14 cellular contexts compared by ENCODE assay signal in the genomic region with DNA sequence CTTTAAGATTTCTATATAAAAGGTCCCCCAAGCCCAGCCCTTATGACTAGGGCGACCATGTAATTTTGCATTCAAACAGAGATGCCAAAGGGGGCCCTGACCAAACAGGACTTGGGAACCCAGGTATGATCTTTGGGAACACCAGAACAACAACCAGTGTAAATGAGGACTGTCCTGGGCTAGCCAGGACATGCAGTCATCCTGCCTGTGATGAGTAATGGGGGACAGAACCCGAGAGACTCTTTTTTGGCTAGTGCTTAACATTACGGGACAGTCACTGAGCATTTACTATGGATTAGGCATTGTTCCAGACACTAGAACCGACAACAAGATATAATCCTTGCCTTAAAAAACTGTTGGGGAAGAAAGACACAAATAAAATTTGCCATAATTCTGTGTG.
DNase-seq lines count a peak whose midpoint lies in the region; ATAC-seq and TF ChIP-seq lines count a peak whose summit lies in the region.
"Had no signal": no experiment of that assay in that cellular context is flagged by ENCODE, and none has a peak within 500 bp of the region (broad histone marks: within the 10 kb centered on the region; RNA-seq: fewer than 3 reads in every experiment).

No MANE protein-coding gene starts in this region.

- H3K27ac ChIP-seq in RWPE2 (ENCODE audit: poor library complexity, severe bottlenecking): no peak overlapping the region
- no peak overlapping the region for H3K27ac ChIP-seq in endodermal cell (ENCODE audit: low read depth, low read length)

- H3K4me1 Mint-ChIP-seq in HFFc6 (ENCODE audit: low read depth) (peaks cover 5% of the 10 kb centered on the region), endodermal cell (peaks cover 3% of the 10 kb centered on the region)
- H3K4me1 Mint-ChIP-seq in stimulated activated naive B cell treated with anti-CD40 and anti-IgM and Interleukin-4, amounts not matched to agents 10 μg/mL and 1 μg/mL and 100 μg/mL, for 72 hours: no peaks in the 10 kb centered on the region
- H3K4me1 Mint-ChIP-seq: B cell, H9 had no signal

- H3K9ac ChIP-seq in endodermal cell (ENCODE audit: extremely low read depth, low read length, poor library complexity, severe bottlenecking): no peak overlapping the region

- H3K36me3 ChIP-seq in RWPE2 (ENCODE audit: low read depth) (no peaks in the 10 kb centered on the region), endodermal cell (ENCODE audit: control insufficient read depth, insufficient read depth, low read length) (no peaks in the 10 kb centered on the region)

- H3K9me3 ChIP-seq in RWPE2 (ENCODE audit: severe bottlenecking): no peaks in the 10 kb centered on the region
- no peaks in the 10 kb centered on the region for H3K9me3 ChIP-seq in endodermal cell (ENCODE audit: control insufficient read depth, low read length)

- TF ChIP-seq CTCF in HFFc6 (IDR thresholded peaks at IDR 0.05) (no peak), RWPE2 (IDR thresholded peaks at IDR 0.05; ENCODE audit: poor library complexity, severe bottlenecking) (no peak), endodermal cell (conservative IDR thresholded peaks at IDR 0.05) (no peak)

- peaks cover 5% of the 10 kb centered on the region for H3K4me1 ChIP-seq in RWPE2 (ENCODE audit: insufficient read depth, poor library complexity, severe bottlenecking)
- H3K4me1 ChIP-seq in endodermal cell (ENCODE audit: control insufficient read depth, insufficient read depth, low read length): no peaks in the 10 kb centered on the region

- WGBS in endodermal cell (ENCODE audit: insufficient coverage in 1 of 2, insufficient read length in 1 of 2), 2 experiments: 69 to 94% methylated on average over 2 to 4 of the region's 4 CpGs

- H3K9me3 Mint-ChIP-seq in HFFc6 (no peaks in the 10 kb centered on the region), endodermal cell (no peaks in the 10 kb centered on the region)
- H3K9me3 Mint-ChIP-seq in stimulated activated naive B cell treated with anti-CD40 and anti-IgM and Interleukin-4, amounts not matched to agents 10 μg/mL and 1 μg/mL and 100 μg/mL, for 72 hours: no peaks in the 10 kb centered on the region
- H3K9me3 Mint-ChIP-seq: CD4-positive, alpha-beta T cell; H9 had no signal

- H3K27ac Mint-ChIP-seq in HFFc6: no peak overlapping the region
- no peak overlapping the region for H3K27ac Mint-ChIP-seq in endodermal cell
- H3K27ac Mint-ChIP-seq in stimulated activated naive B cell treated with anti-CD40 and anti-IgM and Interleukin-4, amounts not matched to agents 10 μg/mL and 1 μg/mL and 100 μg/mL, for 72 hours: peak overlapping the region; percentile 1
- H3K27ac Mint-ChIP-seq: B cell; CD4-positive, alpha-beta T cell; H9 had no signal

- no peak overlapping the region for H3K4me3 ChIP-seq in RWPE2 (ENCODE audit: severe bottlenecking)
- no peak overlapping the region for H3K4me3 ChIP-seq in endodermal cell (ENCODE audit: low read length)
- H3K4me3 ChIP-seq: GM12878 had no signal

- ATAC-seq in RWPE2 (ENCODE audit: low read depth): peak; percentile 70
- no peak for ATAC-seq in stimulated activated naive B cell treated with anti-CD40 and anti-IgM and Interleukin-4, amounts not matched to agents 10 μg/mL and 1 μg/mL and 100 μg/mL, for 72 hours (replicated peaks)
- no peak for ATAC-seq in HG02884 (IDR thresholded peaks at IDR 0.05; ENCODE audit: unreplicated experiment)
- ATAC-seq: GM12878 had no signal

- H3K4me3 Mint-ChIP-seq in HFFc6 (no peak overlapping the region), endodermal cell (no peak overlapping the region)
- no peak overlapping the region for H3K4me3 Mint-ChIP-seq in stimulated activated naive B cell treated with anti-CD40 and anti-IgM and Interleukin-4, amounts not matched to agents 10 μg/mL and 1 μg/mL and 100 μg/mL, for 72 hours
- H3K4me3 Mint-ChIP-seq: B cell; CD4-positive, alpha-beta T cell; H9 had no signal

- H3K36me3 Mint-ChIP-seq in HFFc6 (ENCODE audit: low read depth): peaks cover 6% of the 10 kb centered on the region
- H3K36me3 Mint-ChIP-seq in endodermal cell (ENCODE audit: low read depth): no peaks in the 10 kb centered on the region
- H3K36me3 Mint-ChIP-seq in stimulated activated naive B cell treated with anti-CD40 and anti-IgM and Interleukin-4, amounts not matched to agents 10 μg/mL and 1 μg/mL and 100 μg/mL, for 72 hours: no peaks in the 10 kb centered on the region

- H3K27me3 Mint-ChIP-seq in HFFc6 (ENCODE audit: insufficient read depth) (no peaks in the 10 kb centered on the region; the same call in 1 of the 2 replicates), endodermal cell (ENCODE audit: insufficient read depth) (peaks cover 13% of the 10 kb centered on the region)
- H3K27me3 Mint-ChIP-seq in stimulated activated naive B cell treated with anti-CD40 and anti-IgM and Interleukin-4, amounts not matched to agents 10 μg/mL and 1 μg/mL and 100 μg/mL, for 72 hours: peaks cover 0 to 12% of the 10 kb centered on the region in 2 donors
- H3K27me3 Mint-ChIP-seq: CD4-positive, alpha-beta T cell had no signal

- DNase-seq in HFFc6: peak; percentile 9
- DNase-seq in RWPE2 (ENCODE audit: low spot score): no peak
- DNase-seq in endodermal cell: peak; percentile 7
- no peak for DNase-seq in stimulated activated naive B cell treated with anti-CD40 and anti-IgM and Interleukin-4, amounts not matched to agents 10 μg/mL and 1 μg/mL and 100 μg/mL, for 72 hours
- DNase-seq in NCI-H774 (lab: John Stamatoyannopoulos, UW): no peak
- no peak for DNase-seq in LoVo (ENCODE audit: low spot score)
- DNase-seq: C1 segment of cervical spinal cord; CD4-positive, alpha-beta T cell; DMS79; GOT3 had no signal

- H3K27me3 ChIP-seq in RWPE2 (ENCODE audit: insufficient read depth, poor library complexity, severe bottlenecking) (no peaks in the 10 kb centered on the region), endodermal cell (ENCODE audit: control insufficient read depth, insufficient read depth, low read length, poor library complexity, severe bottlenecking) (no peaks in the 10 kb centered on the region)

Comparison
In these comparisons a context has a peak if more than half of its experiments do, and no peak if none do; other contexts are left out.
1. DNase-seq: peak in HFFc6 (single experiment) and endodermal cell (single experiment); none in RWPE2 (single experiment), stimulated activated naive B cell treated with anti-CD40 and anti-IgM and Interleukin-4, amounts not matched to agents 10 μg/mL and 1 μg/mL and 100 μg/mL, for 72 hours (single experiment), NCI-H774 (single experiment) and LoVo (single experiment).